Comparison of ENCODE assay signal across 20 cellular contexts in the genomic region with DNA sequence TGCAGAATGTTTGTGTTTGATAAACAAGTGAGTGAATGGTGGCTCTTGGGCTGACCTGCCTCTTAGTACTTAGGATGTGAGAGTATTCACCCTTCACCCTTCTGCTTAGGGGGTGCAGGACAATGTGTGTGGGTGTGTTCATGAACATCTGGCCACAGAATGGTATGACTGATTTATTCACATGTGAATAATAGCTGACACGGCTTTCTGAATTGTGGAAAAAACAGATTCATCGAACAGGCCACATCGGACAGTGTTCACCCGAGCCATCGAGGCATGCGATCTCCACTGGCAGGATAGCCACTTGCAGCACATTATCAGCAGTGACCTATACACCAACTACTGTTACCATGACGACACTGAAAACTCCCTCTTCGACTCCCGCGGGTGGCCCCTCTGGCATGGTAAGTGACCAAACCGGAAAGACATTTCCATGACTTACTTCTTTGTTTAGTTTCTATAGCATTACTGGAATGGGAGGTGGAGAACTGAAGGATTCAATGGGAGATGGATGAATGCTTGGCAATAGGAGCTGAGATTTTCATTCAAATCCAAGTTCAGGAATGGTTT.
DNase-seq lines count a peak whose midpoint lies in the region; ATAC-seq and TF ChIP-seq lines count a peak whose summit lies in the region.
"Had no signal": no experiment of that assay in that cellular context is flagged by ENCODE, and none has a peak within 500 bp of the region (broad histone marks: within the 10 kb centered on the region; RNA-seq: fewer than 3 reads in every experiment).

No MANE protein-coding gene starts in this region.

- H3K9me3 Mint-ChIP-seq in Caco-2 (ENCODE audit: unreplicated experiment) = no peaks in the 10 kb centered on the region
- no peaks in the 10 kb centered on the region for H3K9me3 Mint-ChIP-seq in mesothelial cell of epicardium
- H3K9me3 Mint-ChIP-seq: CD4-positive, alpha-beta T cell; stimulated activated memory B cell treated with anti-CD40 and anti-IgM and Interleukin-4, amounts not matched to agents 10 μg/mL and 1 μg/mL and 100 μg/mL, for 72 hours; T-cell had no signal

- BruUV-seq in Caco-2 (replicated peaks; lab: Mats Ljungman, UMichigan) = no TSS peak
- no TSS peak for BruUV-seq in PC-9 (replicated peaks; lab: Mats Ljungman, UMichigan)

- ATAC-seq in GM21447 (IDR thresholded peaks at IDR 0.05; ENCODE audit: unreplicated experiment) = no peak
- ATAC-seq: stimulated activated memory B cell treated with anti-CD40 and anti-IgM and Interleukin-4, amounts not matched to agents 10 μg/mL and 1 μg/mL and 100 μg/mL, for 72 hours; T-cell; upper lobe of right lung had no signal

- H3K4me2 ChIP-seq in PC-9 = no peak overlapping the region

- no peaks in the 10 kb centered on the region for H3K9me3 ChIP-seq in Caco-2
- H3K9me3 ChIP-seq in PC-9 (ENCODE audit: insufficient read depth, low read depth) = no peaks in the 10 kb centered on the region
- no peaks in the 10 kb centered on the region for H3K9me3 ChIP-seq in ectodermal cell (ENCODE audit: control insufficient read depth, low read length)
- H3K9me3 ChIP-seq: ascending aorta, lower lobe of right lung, upper lobe of right lung had no signal

- no peaks in the 10 kb centered on the region for H3K79me2 ChIP-seq in PC-9 (ENCODE audit: low read depth)

- POLR2A ChIA-PET in Caco-2 (lab: Charles Lee) (no interaction called here), PC-9 (lab: Charles Lee; ENCODE audit: unreplicated experiment) (interaction anchor here (0.5 to 0.6 kb wide), 2 partner anchors 303 to 860 kb away, joined by 4 to 5 read pairs; no protein-coding TSS in a partner anchor)

- H3K36me3 Mint-ChIP-seq in Caco-2 (ENCODE audit: insufficient read depth, unreplicated experiment) (peaks cover 6% of the 10 kb centered on the region), mesothelial cell of epicardium (peaks cover 22% of the 10 kb centered on the region)

- WGBS in ectodermal cell, 2 experiments = 89 to 94% methylated on average over 11 of the region's 11 CpGs

- H3K27me3 ChIP-seq in Caco-2 (replicated peaks; ENCODE audit: control insufficient read depth, insufficient read depth, low read length) (no peaks in the 10 kb centered on the region), PC-9 (ENCODE audit: insufficient read depth, low read depth) (no peaks in the 10 kb centered on the region), ectodermal cell (ENCODE audit: control insufficient read depth, insufficient read depth, low read length, poor library complexity, severe bottlenecking) (no peaks in the 10 kb centered on the region)
- H3K27me3 ChIP-seq: ascending aorta, upper lobe of right lung had no signal

- DNase-seq in Caco-2 = peak; percentile 65 to 67
- DNase-seq in PC-9 = peak; percentile 57 to 59
- peak in 1 of 2 experiments; percentile 40 for DNase-seq in mesothelial cell of epicardium (ENCODE audit: low spot score in 2 of 2, unreplicated experiment in 2 of 2)
- DNase-seq in ureter (ENCODE audit: low spot score) = no peak
- DNase-seq in mesenteric fat pad (ENCODE audit: low spot score) = no peak
- no peak for DNase-seq in RKO (ENCODE audit: low spot score)
- DNase-seq: activated naive CD4-positive, alpha-beta T cell; CD4-positive, alpha-beta T cell; effector CD4-positive, alpha-beta T cell; lower lobe of right lung; MV-4-11; NCI-H774; RPMI8226; T-cell; upper lobe of right lung had no signal

- intact Hi-C loops in Caco-2 (cut with micrococcal nuclease; ENCODE audit: unreplicated experiment) = no loop called here
- intact Hi-C loops in PC-9 (cut with micrococcal nuclease; ENCODE audit: unreplicated experiment) = loop anchor here (10.0 kb wide), 2 partner anchors 129 to 361 kb away; a partner anchor contains a TSS

- no peak overlapping the region for H3K27ac ChIP-seq in PC-9
- peak overlapping the region; percentile 61 for H3K27ac ChIP-seq in ectodermal cell (ENCODE audit: insufficient read depth, low read depth, low read length, poor library complexity, severe bottlenecking)
- H3K27ac ChIP-seq: ascending aorta, lower lobe of right lung, skin epidermis, upper lobe of right lung had no signal

- no peaks in the 10 kb centered on the region for H3F3A ChIP-seq in PC-9 (ENCODE audit: insufficient read depth, low read depth)

- H3K27me3 Mint-ChIP-seq in Caco-2 (ENCODE audit: insufficient read depth, unreplicated experiment) = no peaks in the 10 kb centered on the region
- no peaks in the 10 kb centered on the region for H3K27me3 Mint-ChIP-seq in mesothelial cell of epicardium (ENCODE audit: low read depth)
- H3K27me3 Mint-ChIP-seq: CD4-positive, alpha-beta T cell; stimulated activated memory B cell treated with anti-CD40 and anti-IgM and Interleukin-4, amounts not matched to agents 10 μg/mL and 1 μg/mL and 100 μg/mL, for 72 hours; T-cell had no signal

- H3K4me1 Mint-ChIP-seq in Caco-2 (ENCODE audit: low read depth, unreplicated experiment) (no peaks in the 10 kb centered on the region), mesothelial cell of epicardium (peaks cover 29% of the 10 kb centered on the region)
- H3K4me1 Mint-ChIP-seq: stimulated activated memory B cell treated with anti-CD40 and anti-IgM and Interleukin-4, amounts not matched to agents 10 μg/mL and 1 μg/mL and 100 μg/mL, for 72 hours; T-cell had no signal

- H3K4me1 ChIP-seq in Caco-2 (peaks cover 7% of the 10 kb centered on the region; the same call in 1 of the 2 replicates), PC-9 (replicated peaks; ENCODE audit: insufficient read depth) (0 out of 2 replicates have a peak, but pooled peaks cover 10% of the 10 kb centered on the region), ectodermal cell (ENCODE audit: control insufficient read depth, insufficient read depth, low read length) (no peaks in the 10 kb centered on the region)
- H3K4me1 ChIP-seq: ascending aorta, lower lobe of right lung, upper lobe of right lung had no signal

- H3K36me3 ChIP-seq in Caco-2 (ENCODE audit: control insufficient read depth, insufficient read depth, low read length) = no peaks in the 10 kb centered on the region; the same call in 1 of the 2 replicates
- no peaks in the 10 kb centered on the region for H3K36me3 ChIP-seq in PC-9 (ENCODE audit: low read depth)
- peaks cover 8% of the 10 kb centered on the region for H3K36me3 ChIP-seq in ectodermal cell (ENCODE audit: control insufficient read depth, insufficient read depth, low read length)

- H4K20me1 ChIP-seq in PC-9 (ENCODE audit: insufficient read depth) = no peaks in the 10 kb centered on the region

- no peak for TF ChIP-seq CTCF in Caco-2 (IDR thresholded peaks at IDR 0.05; ENCODE audit: insufficient read depth in 1 of 2, low read depth in 1 of 2, low read length in 1 of 2, severe bottlenecking in 1 of 2, unreplicated experiment in 1 of 2)
- TF ChIP-seq CTCF in PC-9 (conservative IDR thresholded peaks at IDR 0.05) = no peak
- no peak for TF ChIP-seq CTCF in mesothelial cell of epicardium (IDR thresholded peaks at IDR 0.05; ENCODE audit: unreplicated experiment)

- no peaks in the 10 kb centered on the region for H3K9me2 ChIP-seq in PC-9 (ENCODE audit: insufficient read depth)

- no peak overlapping the region for H2AFZ ChIP-seq in PC-9

- H3K4me3 Mint-ChIP-seq in Caco-2 (ENCODE audit: unreplicated experiment) = no peak overlapping the region
- H3K4me3 Mint-ChIP-seq in mesothelial cell of epicardium = no peak overlapping the region
- H3K4me3 Mint-ChIP-seq: CD4-positive, alpha-beta T cell; stimulated activated memory B cell treated with anti-CD40 and anti-IgM and Interleukin-4, amounts not matched to agents 10 μg/mL and 1 μg/mL and 100 μg/mL, for 72 hours; T-cell had no signal

- CTCF ChIA-PET in Caco-2 (lab: Charles Lee) = no interaction called here
- CTCF ChIA-PET in PC-9 (lab: Charles Lee) = interaction anchor here (0.7 kb wide), 1 partner anchor 95 kb away, joined by 3 read pairs; no protein-coding TSS in a partner anchor

- H3K27ac Mint-ChIP-seq in Caco-2 (ENCODE audit: unreplicated experiment) = peak overlapping the region; percentile 19
- peak overlapping the region; percentile 74 for H3K27ac Mint-ChIP-seq in mesothelial cell of epicardium
- H3K27ac Mint-ChIP-seq: CD4-positive, alpha-beta T cell; stimulated activated memory B cell treated with anti-CD40 and anti-IgM and Interleukin-4, amounts not matched to agents 10 μg/mL and 1 μg/mL and 100 μg/mL, for 72 hours; T-cell had no signal

- no peak overlapping the region for H3K4me3 ChIP-seq in Caco-2 (ENCODE audit: low read depth, low read length)
- no peak overlapping the region for H3K4me3 ChIP-seq in PC-9
- H3K4me3 ChIP-seq in ectodermal cell (ENCODE audit: insufficient read depth, low read depth, low read length) = no peak overlapping the region
- H3K4me3 ChIP-seq: ascending aorta, lower lobe of right lung, skin epidermis, upper lobe of right lung had no signal

Comparison
In these comparisons a context has a peak if more than half of its experiments do, and no peak if none do; other contexts are left out.
1. DNase-seq: peak in Caco-2 (2 of 2) and PC-9 (2 of 2); none in ureter (single experiment), mesenteric fat pad (single experiment) and RKO (single experiment).